In the genomic region with DNA sequence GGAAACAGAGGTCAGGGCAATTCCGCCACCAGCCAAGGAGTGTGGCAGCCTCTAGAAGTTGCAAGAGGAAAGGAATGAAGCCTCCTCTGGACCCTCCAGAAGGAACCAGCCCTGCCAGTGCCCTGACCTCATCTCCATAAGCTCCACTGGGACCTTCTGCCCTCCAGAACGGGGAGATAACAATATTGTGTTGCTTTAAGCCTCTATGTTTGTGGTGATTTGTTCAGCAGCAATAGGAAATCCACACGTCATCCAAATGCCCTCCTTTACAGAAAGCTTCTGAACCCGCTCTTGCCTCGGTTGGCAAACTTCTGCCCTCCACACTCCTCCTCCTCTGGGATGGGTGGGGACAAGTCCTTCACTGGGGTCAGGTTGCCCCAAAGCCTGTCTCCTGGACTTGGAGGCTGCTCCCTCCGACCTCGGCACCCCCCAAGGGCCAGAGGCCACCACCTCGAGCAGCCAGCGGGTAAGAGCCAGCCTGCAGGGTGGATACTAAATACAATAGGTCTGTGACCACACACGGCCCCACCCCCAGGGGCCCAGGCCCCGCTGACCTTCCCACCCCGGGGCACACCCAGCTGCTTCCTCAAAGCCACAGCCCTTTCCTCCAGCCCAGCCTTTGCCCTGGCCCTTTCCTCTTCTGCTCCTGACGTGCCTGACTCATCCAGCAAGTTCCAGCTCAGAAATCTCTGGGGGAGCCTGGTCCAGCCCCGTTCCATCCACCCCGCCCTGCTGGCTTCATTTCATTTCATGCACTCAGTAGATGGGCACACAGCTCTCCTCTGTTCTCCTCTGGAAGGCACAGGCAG, we compare ENCODE assay signal across 9 cellular contexts. TPM values are rescaled to one million over a fixed set of nuclear protein-coding genes. Genes with fewer than 3 reads are reported as not detected.
DNase-seq lines count a peak whose midpoint lies in the region; ATAC-seq and TF ChIP-seq lines count a peak whose summit lies in the region.
"Had no signal": no experiment of that assay in that cellular context is flagged by ENCODE, and none has a peak within 500 bp of the region (broad histone marks: within the 10 kb centered on the region; RNA-seq: fewer than 3 reads in every experiment).

No MANE protein-coding gene starts in this region.

- peak; percentile 96 for ATAC-seq in esophagus mucosa
- no peak for ATAC-seq in HG03108 (IDR thresholded peaks at IDR 0.05; ENCODE audit: unreplicated experiment)

- DNase-seq in CMK (ENCODE audit: low read depth): peak; percentile 82
- DNase-seq in RPMI7951 (ENCODE audit: low read depth): peak; percentile 90
- DNase-seq in neural crest cell (ENCODE audit: low read depth, low spot score): peak; percentile 59
- no peak for DNase-seq in HEK293T (ENCODE audit: extremely low spot score)
- no peak for DNase-seq in activated CD4-positive, alpha-beta T cell treated with anti-CD3 and anti-CD28 coated beads, Interleukin-2, amount 50 U/mL, for 4 hours
- no peak for DNase-seq in KG1 (lab: John Stamatoyannopoulos, UW)
- DNase-seq: NCI-H2107 had no signal

- no peaks in the 10 kb centered on the region for H3K36me3 Mint-ChIP-seq in neural crest cell (ENCODE audit: low read depth)

- POLR2A ChIA-PET in HEK293T (lab: Yijun Ruan, JAX): no interaction called here

- no peak for TF ChIP-seq CTCF in neural crest cell (conservative IDR thresholded peaks at IDR 0.05)

- no peaks in the 10 kb centered on the region for H3K9me3 Mint-ChIP-seq in neural crest cell

- H3K27ac Mint-ChIP-seq in neural crest cell (ENCODE audit: unreplicated experiment): peak overlapping the region; percentile 85

- CTCF ChIA-PET in HEK293T (lab: Yijun Ruan, JAX): no interaction called here

- H3K4me3 Mint-ChIP-seq in neural crest cell: peak overlapping the region; percentile 74

- peaks cover 17% of the 10 kb centered on the region for H3K4me1 Mint-ChIP-seq in neural crest cell

- no peaks in the 10 kb centered on the region for H3K27me3 Mint-ChIP-seq in neural crest cell (ENCODE audit: low read depth)

TF ChIP-seq in HEK293T, 16 proteins besides CTCF, POLR2A, EP300 and RAD21:
- TF ChIP-seq HDGF (IDR thresholded peaks at IDR 0.05; ENCODE audit: borderline replicate concordance): no peak
- TF ChIP-seq SUZ12 (IDR thresholded peaks at IDR 0.05): no peak
- no peak for TF ChIP-seq ZNF384 (IDR thresholded peaks at IDR 0.05)
- TF ChIP-seq FOXA1 (IDR thresholded peaks at IDR 0.05): no peak
- TF ChIP-seq TARDBP (IDR thresholded peaks at IDR 0.05): no peak

RNA-seq across cellular contexts. Expression of gene NCOR2, which starts 58.7 kb away (rescaled TPM):
- 8.7 and 12.2 TPM in 2 replicates for total RNA-seq in RPMI7951 (2014; rRNA removed; shearing (Covaris generic))
- 60.3 TPM for total RNA-seq in esophagus mucosa
- total RNA-seq in neural crest cell: 143 and 144 TPM in 2 replicates

Comparison
In these comparisons a context has a peak if more than half of its experiments do, and no peak if none do; other contexts are left out.
1. DNase-seq: peak in CMK (single experiment), RPMI7951 (single experiment) and neural crest cell (single experiment); none in HEK293T (single experiment), activated CD4-positive, alpha-beta T cell treated with anti-CD3 and anti-CD28 coated beads, Interleukin-2, amount 50 U/mL, for 4 hours (0 of 2) and KG1 (single experiment).